ENCODE assay signal across 8 cellular contexts in genomic region chr3:42052132-42052866, GRCh38. TPM values are rescaled to one million over a fixed set of nuclear protein-coding genes. Genes with fewer than 3 reads are reported as not detected.
DNase-seq lines count a peak whose midpoint lies in the region; ATAC-seq and TF ChIP-seq lines count a peak whose summit lies in the region.

No MANE protein-coding gene starts in this region.

- H3K27me3 ChIP-seq in layer of hippocampus (ENCODE audit: control insufficient read depth, insufficient read depth, low read length), result no peaks in the 10 kb centered on the region

- no peaks in the 10 kb centered on the region for H3K9me3 Mint-ChIP-seq in type B pancreatic cell

- no peaks in the 10 kb centered on the region for H3K36me3 ChIP-seq in HEK293 (ENCODE audit: control insufficient read depth in 2 of 2, insufficient read depth in 1 of 2, low read length in 2 of 2)

- H3K9me3 ChIP-seq in HEK293 (ENCODE audit: control insufficient read depth, insufficient read depth, low read depth, low read length), result no peaks in the 10 kb centered on the region

- H3K27ac ChIP-seq in HEK293 (ENCODE audit: extremely low read depth, low read depth, low read length), result no peak overlapping the region
- peak overlapping the region; percentile 58 for H3K27ac ChIP-seq in layer of hippocampus (ENCODE audit: low read depth, low read length)

- peak overlapping the region; percentile 58 for H3K4me3 Mint-ChIP-seq in type B pancreatic cell

- H3K4me3 ChIP-seq in HEK293 (ENCODE audit: low read depth, low read length), result no peak overlapping the region

- H3K27me3 Mint-ChIP-seq in type B pancreatic cell, result no peaks in the 10 kb centered on the region

- no peaks in the 10 kb centered on the region for H3K36me3 Mint-ChIP-seq in type B pancreatic cell

- H3K4me1 ChIP-seq in HEK293 (ENCODE audit: control insufficient read depth, insufficient read depth, low read length), result no peaks in the 10 kb centered on the region

- POLR2A ChIA-PET in HEK293 (lab: Yijun Ruan, JAX), result interaction anchor here (0.6 to 1.3 kb wide), 2 partner anchors 9 to 21 kb away, joined by 4 to 5 read pairs; no protein-coding TSS in a partner anchor

- CTCF ChIA-PET in HEK293 (lab: Yijun Ruan, JAX), result interaction anchor here (0.6 to 0.8 kb wide), 2 partner anchors 32 to 497 kb away, joined by 3 read pairs; no protein-coding TSS in a partner anchor

- DNase-seq in astrocyte of the hippocampus (ENCODE audit: low read depth, low spot score) (peak; percentile 75), type B pancreatic cell (ENCODE audit: extremely low spot score, unreplicated experiment) (no peak), NCI-H748 treated with DMSO at 0.1 percent for 48 hours (lab: John Stamatoyannopoulos, UW) (no peak), NCI-H1694 (lab: John Stamatoyannopoulos, UW) (no peak)
- no peak for DNase-seq in activated CD4-positive, CD25-positive, alpha-beta regulatory T cell (lab: John Stamatoyannopoulos, UW)

- TF ChIP-seq CTCF in HEK293 (tag by site-specific recombination; IDR thresholded peaks at IDR 0.05) (no peak), type B pancreatic cell (conservative IDR thresholded peaks at IDR 0.05) (no peak)

- H3K4me1 Mint-ChIP-seq in type B pancreatic cell (ENCODE audit: unreplicated experiment), result peaks cover 34% of the 10 kb centered on the region

- no peak for ATAC-seq in HG02938 (IDR thresholded peaks at IDR 0.05; ENCODE audit: unreplicated experiment)

- peak overlapping the region; percentile 71 for H3K27ac Mint-ChIP-seq in type B pancreatic cell

TF ChIP-seq in HEK293, 187 proteins besides CTCF, POLR2A, EP300 and RAD21:
- TF ChIP-seq ZBTB20 (tag by site-specific recombination; IDR thresholded peaks at IDR 0.05), result peak; percentile 76
- TF ChIP-seq, protein P1, sequence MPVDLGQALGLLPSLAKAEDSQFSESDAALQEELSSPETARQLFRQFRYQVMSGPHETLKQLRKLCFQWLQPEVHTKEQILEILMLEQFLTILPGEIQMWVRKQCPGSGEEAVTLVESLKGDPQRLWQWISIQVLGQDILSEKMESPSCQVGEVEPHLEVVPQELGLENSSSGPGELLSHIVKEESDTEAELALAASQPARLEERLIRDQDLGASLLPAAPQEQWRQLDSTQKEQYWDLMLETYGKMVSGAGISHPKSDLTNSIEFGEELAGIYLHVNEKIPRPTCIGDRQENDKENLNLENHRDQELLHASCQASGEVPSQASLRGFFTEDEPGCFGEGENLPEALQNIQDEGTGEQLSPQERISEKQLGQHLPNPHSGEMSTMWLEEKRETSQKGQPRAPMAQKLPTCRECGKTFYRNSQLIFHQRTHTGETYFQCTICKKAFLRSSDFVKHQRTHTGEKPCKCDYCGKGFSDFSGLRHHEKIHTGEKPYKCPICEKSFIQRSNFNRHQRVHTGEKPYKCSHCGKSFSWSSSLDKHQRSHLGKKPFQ (tag by site-specific recombination; IDR thresholded peaks at IDR 0.05), result no peak

RNA-seq across cellular contexts. Expression of gene TRAK1, which starts 38.9 kb away (rescaled TPM):
- 49.2 and 54.7 TPM in 2 replicates for total RNA-seq in type B pancreatic cell (ENCODE audit: low replicate concordance)
